In the genomic region with DNA sequence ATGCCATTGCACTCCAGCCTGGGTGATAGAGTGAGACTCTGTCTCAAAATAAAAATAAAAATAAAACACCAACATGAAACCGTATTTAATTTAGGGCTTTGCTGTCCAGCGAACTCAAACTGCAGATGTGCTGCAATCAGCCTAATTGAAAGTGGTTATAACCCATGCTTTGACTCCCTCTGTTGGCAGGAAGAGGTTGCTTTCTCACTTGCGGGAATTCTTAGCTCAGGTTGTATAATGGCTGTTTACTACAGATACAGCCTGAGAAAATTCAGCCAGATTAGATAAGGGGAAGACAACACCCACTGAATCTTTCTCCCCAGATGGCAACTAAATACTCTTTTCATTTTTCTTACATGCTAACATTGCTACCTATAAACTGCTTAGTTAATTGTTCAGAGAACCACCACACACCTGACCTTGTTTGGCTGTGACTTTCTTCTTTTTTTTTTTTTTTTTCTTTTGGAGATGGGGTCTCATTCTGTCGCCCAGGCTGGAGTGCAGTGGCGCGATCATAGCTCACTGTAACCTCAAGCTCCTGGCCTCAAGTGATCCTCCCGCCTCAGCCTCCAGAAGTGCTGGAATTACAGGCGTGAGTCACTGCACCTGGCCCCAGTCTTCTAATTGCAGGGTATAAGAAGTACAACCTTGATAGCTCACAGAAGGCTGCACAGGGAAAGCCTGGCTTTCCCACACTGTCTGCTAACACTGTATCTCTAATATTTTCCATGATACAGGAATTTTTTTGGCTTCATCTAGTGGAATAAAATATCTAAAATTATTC, we compare ENCODE assay signal across 8 cellular contexts. TPM values are rescaled to one million over a fixed set of nuclear protein-coding genes. Genes with fewer than 3 reads are reported as not detected.
DNase-seq lines count a peak whose midpoint lies in the region; ATAC-seq and TF ChIP-seq lines count a peak whose summit lies in the region.

No MANE protein-coding gene starts in this region.

- no peak overlapping the region for H3K9ac ChIP-seq in OCI-LY1 (ENCODE audit: low read length)

- no peak overlapping the region for H2AFZ ChIP-seq in OCI-LY1 (ENCODE audit: low read length)

- intact Hi-C loops in sciatic nerve (cut with DNase I), result loop anchor here (10.0 kb wide), 1 partner anchor 220 kb away; no protein-coding TSS in a partner anchor

- peak; percentile 46 for ATAC-seq in sciatic nerve
- no peak for ATAC-seq in HG02981 (IDR thresholded peaks at IDR 0.05; ENCODE audit: unreplicated experiment)

- H3K27ac ChIP-seq in OCI-LY1 (ENCODE audit: low read depth, low read length, poor library complexity, severe bottlenecking), result no peak overlapping the region

- H3K9me3 Mint-ChIP-seq in activated naive CD4-positive, alpha-beta T cell treated with anti-CD3 and anti-CD28 coated beads, Interleukin-2, amount 50 U/mL, for 24 hours, result no peaks in the 10 kb centered on the region

- H3K27me3 ChIP-seq in OCI-LY1 (ENCODE audit: insufficient read depth, low read length), result no peaks in the 10 kb centered on the region

- in situ Hi-C loops in KBM-7 (cut with MboI; ENCODE audit: low pct_unique_long_range_greater_than_20kb, low sequenced_read_pairs), result loop anchor here (25.0 kb wide), 1 partner anchor 407 kb away; a partner anchor contains a TSS

- no peaks in the 10 kb centered on the region for H3K9me2 ChIP-seq in OCI-LY1 (ENCODE audit: low read depth, low read length)

- H3K36me3 Mint-ChIP-seq in activated naive CD4-positive, alpha-beta T cell treated with anti-CD3 and anti-CD28 coated beads, Interleukin-2, amount 50 U/mL, for 24 hours, result no peaks in the 10 kb centered on the region

- peak overlapping the region; percentile 1 for H3K27ac Mint-ChIP-seq in activated naive CD4-positive, alpha-beta T cell treated with anti-CD3 and anti-CD28 coated beads, Interleukin-2, amount 50 U/mL, for 24 hours

- H3K4me2 ChIP-seq in OCI-LY1 (ENCODE audit: low read length), result no peak overlapping the region

- peak; percentile 66 for TF ChIP-seq CTCF in OCI-LY1 (IDR thresholded peaks at IDR 0.05; ENCODE audit: low read length)

- no peaks in the 10 kb centered on the region for H3K79me2 ChIP-seq in OCI-LY1 (ENCODE audit: insufficient read depth, low read length)

- no peak overlapping the region for H3K4me3 ChIP-seq in OCI-LY1 (ENCODE audit: low read depth, low read length, poor library complexity, severe bottlenecking)

- H3K9me3 ChIP-seq in OCI-LY1 (ENCODE audit: low read length), result no peaks in the 10 kb centered on the region

- peaks cover 29% of the 10 kb centered on the region for H3K4me1 Mint-ChIP-seq in activated naive CD4-positive, alpha-beta T cell treated with anti-CD3 and anti-CD28 coated beads, Interleukin-2, amount 50 U/mL, for 24 hours

- peak; percentile 23 for DNase-seq in activated T-cell treated with anti-CD3 and anti-CD28 coated beads for 4 hours
- no peak for DNase-seq in activated T-cell treated with anti-CD3 and anti-CD28 coated beads, Interleukin-2, amount 50 U/mL, for 1 hour
- DNase-seq in KBM-7, result peak; percentile 82
- DNase-seq in glomerular visceral epithelial cell (ENCODE audit: extremely low spot score), result peak; percentile 76
- no peak for DNase-seq in sciatic nerve (ENCODE audit: low spot score)

- peak overlapping the region; percentile 36 for H3K4me3 Mint-ChIP-seq in activated naive CD4-positive, alpha-beta T cell treated with anti-CD3 and anti-CD28 coated beads, Interleukin-2, amount 50 U/mL, for 24 hours

- H4K20me1 ChIP-seq in OCI-LY1 (ENCODE audit: insufficient read depth, low read length), result no peaks in the 10 kb centered on the region

- H3K27me3 Mint-ChIP-seq in activated naive CD4-positive, alpha-beta T cell treated with anti-CD3 and anti-CD28 coated beads, Interleukin-2, amount 50 U/mL, for 24 hours, result no peaks in the 10 kb centered on the region

- no peaks in the 10 kb centered on the region; the same call in 1 of the 2 replicates for H3F3A ChIP-seq in OCI-LY1 (ENCODE audit: insufficient read depth, low read length)

- peaks cover 14% of the 10 kb centered on the region for H3K4me1 ChIP-seq in OCI-LY1 (ENCODE audit: insufficient read depth, low read length, severe bottlenecking)

- H3K36me3 ChIP-seq in OCI-LY1 (ENCODE audit: insufficient read depth, low read length), result no peaks in the 10 kb centered on the region

RNA-seq across cellular contexts. Expression of a gene that starts 34.6 kb away (rescaled TPM):
- 52.1 TPM for total RNA-seq in sciatic nerve

Comparison
In these comparisons a context has a peak if more than half of its experiments do, and no peak if none do; other contexts are left out.
1. DNase-seq: peak in activated T-cell treated with anti-CD3 and anti-CD28 coated beads for 4 hours (single experiment), KBM-7 (single experiment) and glomerular visceral epithelial cell (single experiment); none in activated T-cell treated with anti-CD3 and anti-CD28 coated beads, Interleukin-2, amount 50 U/mL, for 1 hour (single experiment) and sciatic nerve (single experiment).